8 cellular contexts compared by ENCODE assay signal in the genomic region with DNA sequence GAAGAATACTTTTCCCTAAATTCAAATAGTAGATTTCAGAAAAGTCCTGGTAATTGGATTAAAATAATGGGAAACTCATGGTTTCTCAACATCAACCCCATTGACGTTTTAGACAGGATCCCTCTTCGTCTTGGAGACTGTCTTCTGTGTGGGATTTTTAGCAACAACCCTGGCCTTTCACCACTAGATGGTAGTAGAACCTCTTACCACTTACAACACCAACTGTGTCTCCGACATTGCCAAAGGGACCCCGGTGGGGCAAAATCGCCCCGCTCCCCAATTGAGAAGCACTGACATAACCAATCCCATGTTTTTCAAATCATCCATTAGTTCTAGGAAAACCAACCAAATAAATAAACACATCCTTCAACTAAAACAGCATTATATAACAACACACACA. TPM values are rescaled to one million over a fixed set of nuclear protein-coding genes. Genes with fewer than 3 reads are reported as not detected.
DNase-seq lines count a peak whose midpoint lies in the region; ATAC-seq and TF ChIP-seq lines count a peak whose summit lies in the region.

No MANE protein-coding gene starts in this region.

- ATAC-seq in HG02642 (IDR thresholded peaks at IDR 0.05; ENCODE audit: poor library complexity, unreplicated experiment) (no peak), HG03097 (IDR thresholded peaks at IDR 0.05; ENCODE audit: low FRiP score, unreplicated experiment) (no peak)

- WGBS in mammary epithelial cell (ENCODE audit: low coverage, missing lambda C conversion rate) = 7% methylated on average over 6 of the region's 6 CpGs
- no CpG with 5 or more reads among the region's 6 CpGs for WGBS in mesendoderm (ENCODE audit: extremely low coverage, insufficient coverage, low lambda C conversion rate)

- dilution Hi-C loops in mammary epithelial cell (cut with HindIII; ENCODE audit: low sequenced_read_pairs) = no loop called here

- H2BK15ac ChIP-seq in mesendoderm (replicated peaks; ENCODE audit: low read depth) = no peak overlapping the region

- DNase-seq in ACHN = peak; percentile 39
- no peak for DNase-seq in MM.1S
- DNase-seq in mammary epithelial cell = peak; percentile 19
- peak; percentile 41 for DNase-seq in mesendoderm
- no peak for DNase-seq in activated CD8-positive, alpha-beta memory T cell treated with anti-CD3 and anti-CD28 coated beads, Interleukin-2, amount 50 U/mL, for 4 hours

- no peak overlapping the region for H3K4me3 ChIP-seq in MM.1S (ENCODE audit: low read length)
- H3K4me3 ChIP-seq in mammary epithelial cell (replicated peaks in 1 of 3; ENCODE audit: insufficient read depth in 1 of 3, low read depth in 2 of 3, low read length in 3 of 3) = no peak overlapping the region
- no peak overlapping the region for H3K4me3 ChIP-seq in mesendoderm (ENCODE audit: low read length)

- H3K9me2 ChIP-seq in MM.1S (replicated peaks; ENCODE audit: insufficient read depth, low read length) = no peaks in the 10 kb centered on the region

- H3K56ac ChIP-seq in mesendoderm (ENCODE audit: low read length) = no peak overlapping the region

- H3K4me2 ChIP-seq in MM.1S (ENCODE audit: low read depth, low read length) = no peak overlapping the region
- no peak overlapping the region for H3K4me2 ChIP-seq in mammary epithelial cell (ENCODE audit: insufficient read depth, low read depth, low read length)
- H3K4me2 ChIP-seq in mesendoderm (ENCODE audit: low read length) = no peak overlapping the region

- H3K9ac ChIP-seq in MM.1S (ENCODE audit: low read length) (no peak overlapping the region), mammary epithelial cell (ENCODE audit: insufficient read depth, low read length) (no peak overlapping the region), mesendoderm (ENCODE audit: low read length) (no peak overlapping the region)

- no peak overlapping the region for H4K5ac ChIP-seq in mesendoderm (ENCODE audit: low read length)

- in situ Hi-C loops in ACHN (cut with HindIII; ENCODE audit: low pct_ligation_motif_present, low pct_unique_long_range_greater_than_20kb, low sequenced_read_pairs) = no loop called here
- in situ Hi-C loops in mammary epithelial cell (cut with MboI; ENCODE audit: low sequenced_read_pairs in 2 of 2) = loop anchor here in 1 of 2 donors (25.0 kb wide), 1 partner anchor 762 kb away; no protein-coding TSS in a partner anchor

- H3K27me3 ChIP-seq in MM.1S (replicated peaks; ENCODE audit: insufficient read depth, low read length) = no peaks in the 10 kb centered on the region
- no peaks in the 10 kb centered on the region for H3K27me3 ChIP-seq in mammary epithelial cell (ENCODE audit: insufficient read depth, low read length)
- H3K27me3 ChIP-seq in mesendoderm (ENCODE audit: insufficient read depth, low read length, poor library complexity) = no peaks in the 10 kb centered on the region

- CTCF ChIA-PET in mammary epithelial cell (lab: Charles Lee; ENCODE audit: low non-redundant PET) = no interaction called here

- no peaks in the 10 kb centered on the region for H3K9me3 ChIP-seq in MM.1S (replicated peaks; ENCODE audit: insufficient read depth, low read length)
- H3K9me3 ChIP-seq in mammary epithelial cell (replicated peaks; ENCODE audit: insufficient read depth, low read length) = peaks cover 2% of the 10 kb centered on the region

- no peaks in the 10 kb centered on the region for H3K79me1 ChIP-seq in mesendoderm (ENCODE audit: low read length)

- H4K20me1 ChIP-seq in MM.1S (ENCODE audit: insufficient read depth, low read length) (no peaks in the 10 kb centered on the region), mammary epithelial cell (ENCODE audit: insufficient read depth, low read length) (no peaks in the 10 kb centered on the region)

- no peak overlapping the region for H2BK5ac ChIP-seq in mesendoderm (ENCODE audit: low read length)

- no peaks in the 10 kb centered on the region for H3K79me2 ChIP-seq in MM.1S (ENCODE audit: low read length)
- no peaks in the 10 kb centered on the region for H3K79me2 ChIP-seq in mammary epithelial cell (ENCODE audit: insufficient read depth, low read length)
- H3K79me2 ChIP-seq in mesendoderm (ENCODE audit: control insufficient read depth, insufficient read depth, low read length) = no peaks in the 10 kb centered on the region

- H2AFZ ChIP-seq in MM.1S (ENCODE audit: low read length) (no peak overlapping the region), mammary epithelial cell (ENCODE audit: low read depth, low read length) (peak overlapping the region; percentile 31)

- H3K4ac ChIP-seq in mesendoderm (ENCODE audit: low read depth, low read length) = no peak overlapping the region

- H3K36me3 ChIP-seq in MM.1S (replicated peaks; ENCODE audit: insufficient read depth, low read length) (no peaks in the 10 kb centered on the region), mammary epithelial cell (ENCODE audit: insufficient read depth, low read length) (no peaks in the 10 kb centered on the region), mesendoderm (ENCODE audit: control insufficient read depth, insufficient read depth, low read length) (no peaks in the 10 kb centered on the region)

- H2AK5ac ChIP-seq in mesendoderm (ENCODE audit: low read length) = no peak overlapping the region

- BruUV-seq in mammary epithelial cell (replicated peaks; lab: Mats Ljungman, UMichigan) = no TSS peak

- H3K4me1 ChIP-seq in MM.1S (ENCODE audit: low read length) (no peaks in the 10 kb centered on the region), mammary epithelial cell (ENCODE audit: insufficient read depth, low read length) (no peaks in the 10 kb centered on the region), mesendoderm (ENCODE audit: control insufficient read depth, low read depth, low read length) (no peaks in the 10 kb centered on the region)

- H2BK120ac ChIP-seq in mesendoderm (ENCODE audit: low read depth, low read length) = no peak overlapping the region

- intact Hi-C loops in mammary epithelial cell (cut with micrococcal nuclease) = loop anchor here (1.0 kb wide), 1 partner anchor 66 kb away; no protein-coding TSS in a partner anchor

- TF ChIP-seq CTCF in GM12872 (IDR thresholded peaks at IDR 0.05; ENCODE audit: insufficient read depth, low read depth, low read length) (peak; percentile 54), MM.1S (IDR thresholded peaks at IDR 0.05; ENCODE audit: low read length) (peak; percentile 47), mammary epithelial cell (conservative IDR thresholded peaks at IDR 0.05 in 1 of 2, IDR thresholded peaks at IDR 0.05 in 1 of 2; ENCODE audit: extremely low read depth in 1 of 2, insufficient read depth in 1 of 2, low read depth in 1 of 2, low read length in 2 of 2) (peak; percentile 45 to 68)

- H3K18ac ChIP-seq in mesendoderm (ENCODE audit: low read length) = no peak overlapping the region

- no peak overlapping the region for H4K8ac ChIP-seq in mesendoderm (ENCODE audit: low read depth, low read length)

- no peaks in the 10 kb centered on the region for H3F3A ChIP-seq in MM.1S (ENCODE audit: insufficient read depth, low read length)

- H3K27ac ChIP-seq in MM.1S (ENCODE audit: low read length) (no peak overlapping the region), mammary epithelial cell (ENCODE audit: insufficient read depth, low read depth, low read length) (no peak overlapping the region), mesendoderm (ENCODE audit: low read depth, low read length) (no peak overlapping the region)

- H3K23ac ChIP-seq in mesendoderm (ENCODE audit: low read length) = no peak overlapping the region

RNA-seq across cellular contexts. Expression of a gene that starts 16.9 kb away (rescaled TPM):
- total RNA-seq in mammary epithelial cell = 10 to 100 TPM in 1 of 2 donors, 1 to 10 TPM in 1; 2.0 to 10.5 TPM
- polyA plus RNA-seq in mammary epithelial cell = 8.5 TPM
- polyA minus RNA-seq in mammary epithelial cell = 21.6 TPM
- polyA plus RNA-seq in mesendoderm (2013, experiment 1 of 2) = 42.1 TPM
- 46.0 TPM for polyA plus RNA-seq in mesendoderm (2013, experiment 2 of 2)

RNA-seq across cellular contexts. Expression of a gene that starts 52.3 kb away (rescaled TPM):
- total RNA-seq in mammary epithelial cell = not detected
- not detected for polyA plus RNA-seq in mammary epithelial cell
- polyA minus RNA-seq in mammary epithelial cell = not detected
- polyA plus RNA-seq in mesendoderm (2013, experiment 1 of 2) = not detected
- polyA plus RNA-seq in mesendoderm (2013, experiment 2 of 2) = not detected

Comparison
In these comparisons a context has a peak if more than half of its experiments do, and no peak if none do; other contexts are left out.
1. DNase-seq: peak in ACHN (single experiment), mammary epithelial cell (single experiment) and mesendoderm (single experiment); none in MM.1S (single experiment) and activated CD8-positive, alpha-beta memory T cell treated with anti-CD3 and anti-CD28 coated beads, Interleukin-2, amount 50 U/mL, for 4 hours (single experiment).
2. Peak in every context shown above with its lines, with median percentiles within 50 percentile points of each other: CTCF ChIP-seq.